ENCODE assay signal across 26 cellular contexts in the genomic region with DNA sequence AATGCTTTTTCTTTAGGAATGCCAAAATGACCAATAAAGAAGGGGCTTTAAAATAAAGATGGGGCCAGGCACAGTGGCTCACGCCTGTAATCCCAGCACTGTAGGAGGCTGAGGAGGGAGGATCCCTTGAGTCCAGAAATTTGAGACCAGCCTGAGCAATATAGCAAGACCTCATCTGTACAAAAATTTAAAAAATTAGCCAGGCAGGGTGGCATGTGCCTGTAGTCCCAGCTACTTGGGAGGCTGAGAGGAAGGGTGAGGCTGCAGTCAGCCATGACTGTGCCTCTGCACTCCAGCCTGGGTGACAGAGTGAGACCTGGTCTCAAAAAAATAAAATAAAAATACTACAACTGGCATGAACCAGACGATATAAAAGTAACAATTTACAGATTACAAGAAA.
A peak's percentile ranks its signal among the peaks of the same experiment; 100 is the strongest.
DNase-seq lines count a peak whose midpoint lies in the region; ATAC-seq, FAIRE-seq and TF ChIP-seq lines count a peak whose summit lies in the region.
"Had no signal": no experiment of that assay in that cellular context is flagged by ENCODE, and none has a peak within 500 bp of the region (broad histone marks: within the 10 kb centered on the region; RNA-seq: fewer than 3 reads in every experiment).

No MANE protein-coding gene starts in this region.

- H2AFZ ChIP-seq in OCI-LY3 (ENCODE audit: low read depth, low read length), result no peak overlapping the region
- H2AFZ ChIP-seq in mammary epithelial cell (ENCODE audit: low read depth, low read length), result no peak overlapping the region

- CTCF ChIA-PET in MCF 10A (lab: Yijun Ruan, JAX), result interaction anchor here (0.7 kb wide), 1 partner anchor 230 kb away, joined by 3 read pairs; no protein-coding TSS in a partner anchor
- CTCF ChIA-PET in mammary epithelial cell (lab: Charles Lee; ENCODE audit: low non-redundant PET), result no interaction called here

- DNase-seq in MCF 10A (ENCODE audit: unreplicated experiment) (no peak), breast epithelium (ENCODE audit: low spot score in 2 of 2) (no peak), mammary epithelial cell (no peak), SKM-1 treated with dmso at 0.1 percent for 144 hours (lab: John Stamatoyannopoulos, UW; ENCODE audit: unreplicated experiment) (no peak), RCC 7860 (ENCODE audit: low spot score) (no peak)
- DNase-seq: CD4-positive, CD25-positive, alpha-beta regulatory T cell; GDM1; GOT3; HFFc6; KBM-7; NCI-H1048; NCI-H187 treated with DMSO at 0.1 percent for 48 hours; NCI-H2107; NCI-H446 treated with DMSO at 0.1 percent for 48 hours; OCI-M1; Right ventricle myocardium superior; T-cell had no signal

- no peaks in the 10 kb centered on the region for H3K36me3 Mint-ChIP-seq in MCF 10A (ENCODE audit: insufficient read depth, unreplicated experiment)
- H3K36me3 Mint-ChIP-seq: CD4-positive, CD25-positive, alpha-beta regulatory T cell; T-cell had no signal

- no peak for FAIRE-seq in RCC 7860 (lab: Jason Lieb, UNC)
- FAIRE-seq: A204.1, D721Med, GM12891, HTR-8/SVneo had no signal

- WGBS in mammary epithelial cell (ENCODE audit: low coverage, missing lambda C conversion rate), result 21% methylated on average over 2 of the region's 2 CpGs

- no peak overlapping the region for H3K27ac ChIP-seq in breast epithelium
- no peak overlapping the region for H3K27ac ChIP-seq in OCI-LY3 (ENCODE audit: low read length)
- no peak overlapping the region for H3K27ac ChIP-seq in mammary epithelial cell (ENCODE audit: insufficient read depth, low read depth, low read length)
- H3K27ac ChIP-seq: BLaER1, SJSA1 had no signal

- no peaks in the 10 kb centered on the region for H3K27me3 Mint-ChIP-seq in MCF 10A (ENCODE audit: insufficient read depth, unreplicated experiment)

- dilution Hi-C loops in mammary epithelial cell (cut with HindIII; ENCODE audit: low sequenced_read_pairs), result no loop called here

- H3K4me2 ChIP-seq in OCI-LY3 (ENCODE audit: low read length), result peak overlapping the region; percentile 74
- H3K4me2 ChIP-seq in mammary epithelial cell (ENCODE audit: insufficient read depth, low read depth, low read length), result peak overlapping the region; percentile 25
- H3K4me2 ChIP-seq: BLaER1 had no signal

- H3K79me2 ChIP-seq in OCI-LY3 (ENCODE audit: low read length), result no peaks in the 10 kb centered on the region; the same call in 1 of the 2 replicates
- H3K79me2 ChIP-seq in mammary epithelial cell (ENCODE audit: insufficient read depth, low read length), result peaks cover 34% of the 10 kb centered on the region

- peak overlapping the region; percentile 44 for H3K27ac Mint-ChIP-seq in MCF 10A (ENCODE audit: low read depth, unreplicated experiment)
- H3K27ac Mint-ChIP-seq: CD4-positive, CD25-positive, alpha-beta regulatory T cell; HFFc6; T-cell had no signal

- H3K9me3 ChIP-seq in breast epithelium (no peaks in the 10 kb centered on the region), OCI-LY3 (ENCODE audit: insufficient read depth, low read length) (no peaks in the 10 kb centered on the region), mammary epithelial cell (replicated peaks; ENCODE audit: insufficient read depth, low read length) (no peaks in the 10 kb centered on the region)
- H3K9me3 ChIP-seq: BLaER1, HAP-1, SJSA1 had no signal

- TF ChIP-seq CTCF in MCF 10A (IDR thresholded peaks at IDR 0.05; ENCODE audit: unreplicated experiment), result no peak
- no peak for TF ChIP-seq CTCF in breast epithelium (IDR thresholded peaks at IDR 0.05)
- no peak for TF ChIP-seq CTCF in OCI-LY3 (IDR thresholded peaks at IDR 0.05; ENCODE audit: low read depth, low read length)
- no peak for TF ChIP-seq CTCF in mammary epithelial cell (conservative IDR thresholded peaks at IDR 0.05 in 1 of 2, IDR thresholded peaks at IDR 0.05 in 1 of 2; ENCODE audit: extremely low read depth in 1 of 2, insufficient read depth in 1 of 2, low read depth in 1 of 2, low read length in 2 of 2)

- no peak for TF ChIP-seq POLR2A in breast epithelium (IDR thresholded peaks at IDR 0.05)

- H3K27me3 ChIP-seq in breast epithelium (no peaks in the 10 kb centered on the region), OCI-LY3 (ENCODE audit: low read depth, low read length) (no peaks in the 10 kb centered on the region), mammary epithelial cell (ENCODE audit: insufficient read depth, low read length) (no peaks in the 10 kb centered on the region)
- H3K27me3 ChIP-seq: BLaER1, SJSA1 had no signal

- intact Hi-C loops in MCF 10A (cut with micrococcal nuclease) (no loop called here), breast epithelium (cut with DNase I; ENCODE audit: low total_unique reads) (no loop called here), mammary epithelial cell (cut with micrococcal nuclease) (no loop called here)

- H3K4me1 Mint-ChIP-seq in MCF 10A (ENCODE audit: insufficient read depth, unreplicated experiment), result peaks cover 25% of the 10 kb centered on the region
- H3K4me1 Mint-ChIP-seq: CD4-positive, CD25-positive, alpha-beta regulatory T cell; T-cell had no signal

- in situ Hi-C loops in mammary epithelial cell (cut with MboI; ENCODE audit: low sequenced_read_pairs in 2 of 2), result no loop called here

- H3K4me1 ChIP-seq in breast epithelium, result peaks cover 0 to 11% of the 10 kb centered on the region in 2 donors
- peaks cover 16% of the 10 kb centered on the region for H3K4me1 ChIP-seq in OCI-LY3 (ENCODE audit: low read length)
- H3K4me1 ChIP-seq in mammary epithelial cell (ENCODE audit: insufficient read depth, low read length), result peaks cover 41% of the 10 kb centered on the region

- ATAC-seq in GM18511 (IDR thresholded peaks at IDR 0.05; ENCODE audit: unreplicated experiment), result no peak
- ATAC-seq: T-cell had no signal

- no peak overlapping the region for H3K9ac ChIP-seq in OCI-LY3 (ENCODE audit: low read length)
- no peak overlapping the region for H3K9ac ChIP-seq in mammary epithelial cell (ENCODE audit: insufficient read depth, low read length)
- H3K9ac ChIP-seq: BLaER1 had no signal

- no peak overlapping the region for H3K4me3 ChIP-seq in breast epithelium
- H3K4me3 ChIP-seq in OCI-LY3 (ENCODE audit: low read length), result no peak overlapping the region
- no peak overlapping the region for H3K4me3 ChIP-seq in mammary epithelial cell (replicated peaks in 1 of 3; ENCODE audit: insufficient read depth in 1 of 3, low read depth in 2 of 3, low read length in 3 of 3)
- H3K4me3 ChIP-seq: BLaER1, HAP-1, SJSA1 had no signal

- H3K9me3 Mint-ChIP-seq in MCF 10A (ENCODE audit: unreplicated experiment), result no peaks in the 10 kb centered on the region
- H3K9me3 Mint-ChIP-seq: HFFc6, T-cell had no signal

- H3K36me3 ChIP-seq in breast epithelium (no peaks in the 10 kb centered on the region), OCI-LY3 (replicated peaks; ENCODE audit: low read depth, low read length) (peaks cover 4% of the 10 kb centered on the region), mammary epithelial cell (ENCODE audit: insufficient read depth, low read length) (no peaks in the 10 kb centered on the region)
- H3K36me3 ChIP-seq: BLaER1, HAP-1, SJSA1 had no signal

- H3K4me3 Mint-ChIP-seq in MCF 10A (ENCODE audit: unreplicated experiment), result no peak overlapping the region
- H3K4me3 Mint-ChIP-seq: CD4-positive, CD25-positive, alpha-beta regulatory T cell; HFFc6; T-cell had no signal

- BruUV-seq in MCF 10A (replicated peaks; lab: Mats Ljungman, UMichigan), result no TSS peak
- BruUV-seq in mammary epithelial cell (replicated peaks; lab: Mats Ljungman, UMichigan), result no TSS peak

- POLR2A ChIA-PET in MCF 10A (lab: Yijun Ruan, JAX), result interaction anchor here (0.5 to 0.6 kb wide), 2 partner anchors 16 to 456 kb away, joined by 3 read pairs; no protein-coding TSS in a partner anchor

- H4K20me1 ChIP-seq in OCI-LY3 (ENCODE audit: insufficient read depth, low read length) (peaks cover 3% of the 10 kb centered on the region; the same call in 1 of the 2 replicates), mammary epithelial cell (ENCODE audit: insufficient read depth, low read length) (no peaks in the 10 kb centered on the region)
- H4K20me1 ChIP-seq: BLaER1 had no signal
